Comparison of ENCODE assay signal across 19 cellular contexts in genomic region chr3:168330983-168331382, GRCh38.
DNase-seq lines count a peak whose midpoint lies in the region; ATAC-seq and TF ChIP-seq lines count a peak whose summit lies in the region.
"Had no signal": no experiment of that assay in that cellular context is flagged by ENCODE, and none has a peak within 500 bp of the region (broad histone marks: within the 10 kb centered on the region; RNA-seq: fewer than 3 reads in every experiment).

No MANE protein-coding gene starts in this region.

- WGBS in endodermal cell (ENCODE audit: insufficient coverage in 1 of 2, insufficient read length in 1 of 2), 2 experiments, result 81 to 100% methylated on average over 2 to 3 of the region's 3 CpGs

- DNase-seq in D341Med (ENCODE audit: low spot score) (peak; percentile 18), NCI-H82 treated with DMSO at 0.1 percent for 48 hours (lab: John Stamatoyannopoulos, UW; ENCODE audit: unreplicated experiment) (peak; percentile 19), endodermal cell (peak; percentile 52), mesothelial cell of epicardium (ENCODE audit: low spot score in 2 of 2, unreplicated experiment in 2 of 2) (no peak), NCI-H69 (lab: John Stamatoyannopoulos, UW) (no peak), SW 1271 (lab: John Stamatoyannopoulos, UW) (no peak)
- DNase-seq: 8988T; CD4-positive, alpha-beta memory T cell; DMS79 treated with DMSO at 0.1 percent for 48 hours; GF-D8; GM23248; H7 had no signal

- no peak for ATAC-seq in GM21381 (IDR thresholded peaks at IDR 0.05; ENCODE audit: unreplicated experiment)
- ATAC-seq in HG03521 (IDR thresholded peaks at IDR 0.05; ENCODE audit: unreplicated experiment), result no peak
- ATAC-seq: GM12878, HCT116 had no signal

- no peaks in the 10 kb centered on the region for H3K9me3 Mint-ChIP-seq in endodermal cell
- H3K9me3 Mint-ChIP-seq in mesothelial cell of epicardium, result no peaks in the 10 kb centered on the region

- no peaks in the 10 kb centered on the region for H3K36me3 Mint-ChIP-seq in endodermal cell (ENCODE audit: low read depth)
- H3K36me3 Mint-ChIP-seq in mesothelial cell of epicardium, result peaks cover 5% of the 10 kb centered on the region
- H3K36me3 Mint-ChIP-seq: CD14-positive monocyte; CD4-positive, alpha-beta memory T cell had no signal

- H3K27me3 Mint-ChIP-seq in endodermal cell (ENCODE audit: insufficient read depth) (no peaks in the 10 kb centered on the region), mesothelial cell of epicardium (ENCODE audit: low read depth) (no peaks in the 10 kb centered on the region)

- no peak overlapping the region for H3K27ac ChIP-seq in endodermal cell (ENCODE audit: low read depth, low read length)
- H3K27ac ChIP-seq: BLaER1, GM23248, HL-60 had no signal

- no peaks in the 10 kb centered on the region for H3K36me3 ChIP-seq in endodermal cell (ENCODE audit: control insufficient read depth, insufficient read depth, low read length)
- H3K36me3 ChIP-seq: BLaER1 had no signal

- no peak for TF ChIP-seq CTCF in endodermal cell (conservative IDR thresholded peaks at IDR 0.05)
- no peak for TF ChIP-seq CTCF in mesothelial cell of epicardium (IDR thresholded peaks at IDR 0.05; ENCODE audit: unreplicated experiment)

- H3K4me3 ChIP-seq in endodermal cell (ENCODE audit: low read length), result no peak overlapping the region
- H3K4me3 ChIP-seq: BLaER1, GM12878, GM23248 had no signal

- H3K4me3 Mint-ChIP-seq in endodermal cell, result no peak overlapping the region
- H3K4me3 Mint-ChIP-seq in mesothelial cell of epicardium, result no peak overlapping the region
- H3K4me3 Mint-ChIP-seq: CD14-positive monocyte; CD4-positive, alpha-beta memory T cell had no signal

- H3K4me1 Mint-ChIP-seq in endodermal cell, result peaks cover 21% of the 10 kb centered on the region
- peaks cover 59% of the 10 kb centered on the region for H3K4me1 Mint-ChIP-seq in mesothelial cell of epicardium
- H3K4me1 Mint-ChIP-seq: CD4-positive, alpha-beta memory T cell had no signal

- H3K4me1 ChIP-seq in endodermal cell (ENCODE audit: control insufficient read depth, insufficient read depth, low read length), result peaks cover 3% of the 10 kb centered on the region
- H3K4me1 ChIP-seq: BLaER1 had no signal

- H3K9ac ChIP-seq in endodermal cell (ENCODE audit: extremely low read depth, low read length, poor library complexity, severe bottlenecking), result no peak overlapping the region
- H3K9ac ChIP-seq: BLaER1, GM23248 had no signal

- H3K9me3 ChIP-seq in endodermal cell (ENCODE audit: control insufficient read depth, low read length), result no peaks in the 10 kb centered on the region
- H3K9me3 ChIP-seq: BLaER1 had no signal

- H3K27ac Mint-ChIP-seq in endodermal cell, result no peak overlapping the region
- H3K27ac Mint-ChIP-seq in mesothelial cell of epicardium, result peak overlapping the region; percentile 58
- H3K27ac Mint-ChIP-seq: CD14-positive monocyte; CD4-positive, alpha-beta memory T cell had no signal

- H3K27me3 ChIP-seq in endodermal cell (ENCODE audit: control insufficient read depth, insufficient read depth, low read length, poor library complexity, severe bottlenecking), result no peaks in the 10 kb centered on the region
- H3K27me3 ChIP-seq: BLaER1 had no signal

Comparison
In these comparisons a context has a peak if more than half of its experiments do, and no peak if none do; other contexts are left out.
1. DNase-seq: peak in D341Med (single experiment), NCI-H82 treated with DMSO at 0.1 percent for 48 hours (single experiment) and endodermal cell (single experiment); none in mesothelial cell of epicardium (0 of 2), NCI-H69 (single experiment) and SW 1271 (0 of 2).